ENCODE assay signal across 10 cellular contexts in genomic region chr4:95362906-95363578, GRCh38.
DNase-seq lines count a peak whose midpoint lies in the region; ATAC-seq, FAIRE-seq and TF ChIP-seq lines count a peak whose summit lies in the region.
"Had no signal": no experiment of that assay in that cellular context is flagged by ENCODE, and none has a peak within 500 bp of the region (broad histone marks: within the 10 kb centered on the region; RNA-seq: fewer than 3 reads in every experiment).

No MANE protein-coding gene starts in this region.

- no peak for FAIRE-seq in small intestine (lab: Jason Lieb, UNC)

- H3K79me2 ChIP-seq in fibroblast of lung (ENCODE audit: control insufficient read depth, insufficient read depth, low read length): no peaks in the 10 kb centered on the region

- peak; percentile 13 for DNase-seq in SKM-1 treated with dmso at 0.1 percent for 144 hours (lab: John Stamatoyannopoulos, UW; ENCODE audit: unreplicated experiment)
- DNase-seq in SKM-1 (lab: John Stamatoyannopoulos, UW; ENCODE audit: unreplicated experiment): no peak
- DNase-seq in NT2/D1 (ENCODE audit: low read depth, low spot score): peak; percentile 18
- DNase-seq in fibroblast of lung (ENCODE audit: low read depth in 2 of 2): peak; percentile 30 to 43
- no peak for DNase-seq in small intestine
- no peak for DNase-seq in gastrocnemius medialis
- no peak for DNase-seq in glomerular visceral epithelial cell (ENCODE audit: extremely low spot score)
- DNase-seq: activated T-cell treated with anti-CD3 and anti-CD28 coated beads, Interleukin-2, amount 50 U/mL, for 24 hours had no signal

- H4K20me1 ChIP-seq in fibroblast of lung (ENCODE audit: control insufficient read depth, extremely low read depth, insufficient read depth, low read length): no peaks in the 10 kb centered on the region
- H4K20me1 ChIP-seq: BLaER1 treated with 17β-estradiol and CSF1 and Interleukin-3, amounts not matched to agents 10 nM and 100 nM had no signal

- TF ChIP-seq POLR2A in gastrocnemius medialis (IDR thresholded peaks at IDR 0.05): no peak

- H3K4me2 ChIP-seq in fibroblast of lung (ENCODE audit: extremely low read depth, insufficient read depth, low read length) (peak overlapping the region; percentile 32), skeletal muscle satellite cell (ENCODE audit: low read length) (peak overlapping the region; percentile 37)
- H3K4me2 ChIP-seq: BLaER1 treated with 17β-estradiol and CSF1 and Interleukin-3, amounts not matched to agents 10 nM and 100 nM had no signal

- 28 to 43% (median 39%) methylated on average over 7 of the region's 7 CpGs for WGBS in small intestine, 3 donors

- in situ Hi-C loops in gastrocnemius medialis (cut with MboI; ENCODE audit: low sequenced_read_pairs in 4 of 4): no loop called here

- TF ChIP-seq CTCF in fibroblast of lung (conservative IDR thresholded peaks at IDR 0.05 in 1 of 2, IDR thresholded peaks at IDR 0.05 in 1 of 2; ENCODE audit: low read depth in 1 of 2, low read length in 2 of 2) (peak in 1 of 2 donors; percentile 17), gastrocnemius medialis (IDR thresholded peaks at IDR 0.05 in 4 of 5, conservative IDR thresholded peaks at IDR 0.05 in 1 of 5) (no peak)

- H3K9me3 ChIP-seq in NT2/D1 (ENCODE audit: insufficient read depth, low read length) (no peaks in the 10 kb centered on the region), fibroblast of lung (ENCODE audit: control insufficient read depth, insufficient read depth, low read depth, low read length) (no peaks in the 10 kb centered on the region), skeletal muscle satellite cell (replicated peaks; ENCODE audit: low read length) (no peaks in the 10 kb centered on the region), small intestine (ENCODE audit: control insufficient read depth, low read depth) (no peaks in the 10 kb centered on the region), gastrocnemius medialis (no peaks in the 10 kb centered on the region)
- H3K9me3 ChIP-seq: BLaER1 treated with 17β-estradiol and CSF1 and Interleukin-3, amounts not matched to agents 10 nM and 100 nM had no signal

- no peaks in the 10 kb centered on the region for H3K36me3 ChIP-seq in NT2/D1 (ENCODE audit: insufficient read depth, insufficient read length, low read length)
- H3K36me3 ChIP-seq in fibroblast of lung (ENCODE audit: control insufficient read depth, insufficient read depth, low read length): no peaks in the 10 kb centered on the region
- H3K36me3 ChIP-seq in skeletal muscle satellite cell (ENCODE audit: insufficient read depth, low read length): no peaks in the 10 kb centered on the region
- H3K36me3 ChIP-seq in small intestine (ENCODE audit: control insufficient read depth in 2 of 2, insufficient read depth in 2 of 2, low read length in 2 of 2): no peaks in the 10 kb centered on the region
- H3K36me3 ChIP-seq in gastrocnemius medialis: no peaks in the 10 kb centered on the region
- H3K36me3 ChIP-seq: BLaER1 treated with 17β-estradiol and CSF1 and Interleukin-3, amounts not matched to agents 10 nM and 100 nM had no signal

- H3K27me3 ChIP-seq in NT2/D1 (ENCODE audit: insufficient read depth, insufficient read length): no peaks in the 10 kb centered on the region
- H3K27me3 ChIP-seq in fibroblast of lung (ENCODE audit: control insufficient read depth, insufficient read depth, low read length): no peaks in the 10 kb centered on the region
- no peaks in the 10 kb centered on the region for H3K27me3 ChIP-seq in skeletal muscle satellite cell (ENCODE audit: control insufficient read depth, insufficient read depth, low read length)
- no peaks in the 10 kb centered on the region for H3K27me3 ChIP-seq in small intestine (ENCODE audit: control insufficient read depth in 2 of 2, insufficient read depth in 2 of 2, low read length in 2 of 2)
- H3K27me3 ChIP-seq in gastrocnemius medialis: no peaks in the 10 kb centered on the region
- H3K27me3 ChIP-seq: BLaER1 treated with 17β-estradiol and CSF1 and Interleukin-3, amounts not matched to agents 10 nM and 100 nM had no signal

- no peak overlapping the region for H2AFZ ChIP-seq in fibroblast of lung (ENCODE audit: low read length)

- H3K4me3 ChIP-seq in NT2/D1 (ENCODE audit: insufficient read length, low read depth) (no peak overlapping the region), fibroblast of lung (replicated peaks in 1 of 4; ENCODE audit: control extremely low read depth in 1 of 4, insufficient read depth in 1 of 4, low read depth in 3 of 4, low read length in 4 of 4) (peak overlapping the region in 1 of 4 experiments; percentile 17), skeletal muscle satellite cell (ENCODE audit: low read length) (no peak overlapping the region), small intestine (ENCODE audit: low read depth in 1 of 2, low read length in 2 of 2) (no peak overlapping the region), gastrocnemius medialis (no peak overlapping the region)
- H3K4me3 ChIP-seq: BLaER1 treated with 17β-estradiol and CSF1 and Interleukin-3, amounts not matched to agents 10 nM and 100 nM had no signal

- H3K27ac ChIP-seq in fibroblast of lung (ENCODE audit: insufficient read depth, low read length) (no peak overlapping the region), small intestine (ENCODE audit: low read depth in 1 of 2, low read length in 1 of 2) (no peak overlapping the region), gastrocnemius medialis (no peak overlapping the region)
- H3K27ac ChIP-seq: BLaER1 treated with 17β-estradiol and CSF1 and Interleukin-3, amounts not matched to agents 10 nM and 100 nM had no signal

- H3K9ac ChIP-seq in NT2/D1 (ENCODE audit: insufficient read length, low read depth): no peak overlapping the region
- no peak overlapping the region for H3K9ac ChIP-seq in fibroblast of lung (ENCODE audit: insufficient read depth, low read length)
- H3K9ac ChIP-seq in skeletal muscle satellite cell (ENCODE audit: low read depth, low read length): no peak overlapping the region
- H3K9ac ChIP-seq: BLaER1 treated with 17β-estradiol and CSF1 and Interleukin-3, amounts not matched to agents 10 nM and 100 nM had no signal

- ATAC-seq in gastrocnemius medialis: no peak

- intact Hi-C loops in gastrocnemius medialis (cut with DNase I; ENCODE audit: low total_unique reads): no loop called here

- H3K4me1 ChIP-seq in NT2/D1 (ENCODE audit: insufficient read depth, insufficient read length): no peaks in the 10 kb centered on the region
- H3K4me1 ChIP-seq in fibroblast of lung (ENCODE audit: control insufficient read depth, extremely low read depth, insufficient read depth, low read length): no peaks in the 10 kb centered on the region
- H3K4me1 ChIP-seq in skeletal muscle satellite cell (ENCODE audit: control insufficient read depth, insufficient read depth, low read length): no peaks in the 10 kb centered on the region
- no peaks in the 10 kb centered on the region for H3K4me1 ChIP-seq in small intestine (ENCODE audit: control insufficient read depth in 2 of 2, insufficient read depth in 1 of 2, low read depth in 1 of 2, low read length in 1 of 2)
- H3K4me1 ChIP-seq in gastrocnemius medialis: peaks cover 0 to 4% of the 10 kb centered on the region in 2 donors
- H3K4me1 ChIP-seq: BLaER1 treated with 17β-estradiol and CSF1 and Interleukin-3, amounts not matched to agents 10 nM and 100 nM had no signal

Comparison
In these comparisons a context has a peak if more than half of its experiments do, and no peak if none do; other contexts are left out.
1. DNase-seq: peak in SKM-1 treated with dmso at 0.1 percent for 144 hours (single experiment), NT2/D1 (single experiment) and fibroblast of lung (2 of 2); none in SKM-1 (single experiment), small intestine (single experiment), gastrocnemius medialis (0 of 2) and glomerular visceral epithelial cell (single experiment).